ENCODE assay signal across 9 cellular contexts in the genomic region with DNA sequence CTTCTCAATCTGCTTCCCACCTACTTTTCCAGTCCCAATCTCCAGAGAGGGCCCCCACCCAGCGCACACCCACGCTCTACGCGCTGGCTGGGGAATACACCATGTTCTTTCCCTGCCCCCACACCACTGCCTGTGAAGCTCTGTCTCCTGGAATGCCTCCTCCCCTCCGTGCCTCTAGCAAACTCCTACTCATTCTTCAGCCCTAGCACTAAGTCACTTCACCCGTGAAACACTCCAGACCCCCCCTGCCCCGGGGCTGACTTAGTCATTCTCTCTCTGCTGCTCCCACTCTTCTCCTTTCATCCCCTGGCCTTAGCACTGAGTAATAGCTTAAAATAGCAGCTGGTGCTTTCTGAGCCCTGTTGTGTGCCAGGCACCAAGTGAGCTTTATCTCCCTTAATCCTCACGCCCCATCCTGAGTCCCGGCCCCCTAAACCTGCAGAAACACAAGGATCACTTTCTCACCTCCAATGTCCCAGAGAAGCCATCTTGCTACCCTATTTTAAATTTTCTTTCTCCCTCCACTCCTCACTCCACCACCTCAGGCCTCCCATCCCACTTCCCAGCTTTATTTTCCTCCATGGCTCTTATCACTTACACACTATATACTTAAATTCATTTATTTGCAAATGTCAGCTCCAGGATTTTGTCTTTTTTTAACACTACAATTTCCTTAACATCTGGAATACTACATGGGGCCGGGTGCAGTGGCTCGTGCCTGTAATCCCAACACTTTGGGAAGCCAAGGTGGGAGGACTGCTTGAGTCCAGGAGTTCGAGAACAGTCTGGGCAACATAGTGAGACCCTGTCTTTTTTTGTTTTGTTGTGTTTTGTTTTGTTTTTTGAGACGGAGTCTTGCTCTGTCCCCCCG. TPM values are rescaled to one million over a fixed set of nuclear protein-coding genes. Genes with fewer than 3 reads are reported as not detected.
DNase-seq lines count a peak whose midpoint lies in the region; ATAC-seq, FAIRE-seq and TF ChIP-seq lines count a peak whose summit lies in the region.
"Had no signal": no experiment of that assay in that cellular context is flagged by ENCODE, and none has a peak within 500 bp of the region (broad histone marks: within the 10 kb centered on the region; RNA-seq: fewer than 3 reads in every experiment).

No MANE protein-coding gene starts in this region.

- no peaks in the 10 kb centered on the region for H4K20me1 ChIP-seq in GM12878 (ENCODE audit: control insufficient read depth, insufficient read depth)

- H3K9me3 ChIP-seq in CD8-positive, alpha-beta memory T cell (ENCODE audit: low read length): no peaks in the 10 kb centered on the region
- no peaks in the 10 kb centered on the region for H3K9me3 ChIP-seq in GM12878 (replicated peaks; ENCODE audit: control insufficient read depth, insufficient read depth, low read length)

- H3K36me3 ChIP-seq in CD8-positive, alpha-beta memory T cell (ENCODE audit: insufficient read depth, low read length): no peaks in the 10 kb centered on the region
- no peaks in the 10 kb centered on the region for H3K36me3 ChIP-seq in GM12878 (ENCODE audit: control insufficient read depth in 2 of 2, insufficient read depth in 2 of 2, low read length in 1 of 2)

- no peak overlapping the region for H3K4me3 ChIP-seq in CD8-positive, alpha-beta memory T cell (ENCODE audit: low read length)
- no peak overlapping the region for H3K4me3 ChIP-seq in GM12878
- no peak overlapping the region for H3K4me3 ChIP-seq in lower leg skin (ENCODE audit: low read depth, poor library complexity, severe bottlenecking)

- H3K36me3 Mint-ChIP-seq in CD8-positive, alpha-beta memory T cell: peaks cover 0 to 3% (median 0%) of the 10 kb centered on the region in 3 donors

- SMC1A ChIA-PET in GM12878 (lab: Charles Lee; ENCODE audit: uncharacterized antibody, unreplicated experiment): interaction anchor here (0.6 kb wide), 1 partner anchor 871 kb away, joined by 3 read pairs; no protein-coding TSS in a partner anchor

- H3K27ac Mint-ChIP-seq in CD8-positive, alpha-beta memory T cell: no peak overlapping the region

- TF ChIP-seq EP300 in GM12878 (IDR thresholded peaks at IDR 0.05; ENCODE audit: borderline replicate concordance in 1 of 2, control insufficient read depth in 1 of 2, low read depth in 2 of 2, low read length in 2 of 2): no peak

- no TSS peak for BruUV-seq in GM12878 (replicated peaks; lab: Mats Ljungman, UMichigan)

- intact Hi-C loops in GM12878 (cut with micrococcal nuclease; ENCODE audit: unreplicated experiment) (no loop called here), lower leg skin (cut with DNase I; ENCODE audit: low total_unique reads) (no loop called here)

- H3K4me3 Mint-ChIP-seq in CD8-positive, alpha-beta memory T cell: no peak overlapping the region

- no peaks in the 10 kb centered on the region for H3K9me3 Mint-ChIP-seq in CD8-positive, alpha-beta memory T cell

- TF ChIP-seq POLR2A in GM12878 (IDR thresholded peaks at IDR 0.05; ENCODE audit: low read depth, low read length) (no peak), lower leg skin (IDR thresholded peaks at IDR 0.05) (no peak), GM18505 (IDR thresholded peaks at IDR 0.05; ENCODE audit: borderline replicate concordance, extremely low read depth, insufficient read depth, insufficient read length) (no peak)

- H3K4me1 ChIP-seq in CD8-positive, alpha-beta memory T cell (ENCODE audit: insufficient read depth, low read length): no peaks in the 10 kb centered on the region
- peaks cover 7% of the 10 kb centered on the region for H3K4me1 ChIP-seq in GM12878 (ENCODE audit: control insufficient read depth, insufficient read depth, low read length)

- ATAC-seq in GM12878 (peak; percentile 54), GM18505 (IDR thresholded peaks at IDR 0.05; ENCODE audit: unreplicated experiment) (no peak), HG02970 (IDR thresholded peaks at IDR 0.05; ENCODE audit: low FRiP score, unreplicated experiment) (no peak), GM18907 (IDR thresholded peaks at IDR 0.05; ENCODE audit: unreplicated experiment) (no peak)

- TF ChIP-seq RAD21 in GM12878 (IDR thresholded peaks at IDR 0.05; ENCODE audit: insufficient read depth, low read depth, low read length): no peak

- CTCF ChIA-PET in CD8-positive, alpha-beta memory T cell (lab: Charles Lee): interaction anchor here (1.4 kb wide), 1 partner anchor 24 kb away, joined by 4 read pairs; no protein-coding TSS in a partner anchor
- CTCF ChIA-PET in GM12878 (lab: Yijun Ruan, JAX): interaction anchor here (1.7 kb wide), 1 partner anchor 25 kb away, joined by 6 read pairs; no protein-coding TSS in a partner anchor

- WGBS in GM12878 (ENCODE audit: insufficient coverage, insufficient replicate concordance, low lambda C conversion rate, missing lambda C conversion rate): 23% methylated on average over 14 of the region's 14 CpGs
- WGBS in lower leg skin, 2 donors: 38 to 40% methylated on average over 14 of the region's 14 CpGs

- no peak for TF ChIP-seq CTCF in GM12878 (IDR thresholded peaks at IDR 0.05 in 2 of 3, conservative IDR thresholded peaks at IDR 0.05 in 1 of 3; ENCODE audit: control insufficient read depth in 2 of 3, extremely low read depth in 1 of 3, insufficient read depth in 1 of 3, low read depth in 3 of 3, low read length in 3 of 3)
- TF ChIP-seq CTCF in lower leg skin (IDR thresholded peaks at IDR 0.05): no peak

- POLR2A ChIA-PET in CD8-positive, alpha-beta memory T cell (lab: Charles Lee): no interaction called here
- POLR2A ChIA-PET in GM12878 (lab: Charles Lee): no interaction called here

- RAD21 ChIA-PET in GM12878 (lab: Charles Lee; ENCODE audit: unreplicated experiment): interaction anchor here (0.6 to 1.1 kb wide), 2 partner anchors 24 to 100 kb away, joined by 4 to 7 read pairs; no protein-coding TSS in a partner anchor

- peaks cover 4 to 8% of the 10 kb centered on the region in 2 donors for H3K27me3 Mint-ChIP-seq in CD8-positive, alpha-beta memory T cell

- FAIRE-seq in GM12878 (lab: Jason Lieb, UNC): no peak
- FAIRE-seq: frontal cortex had no signal

- in situ Hi-C loops in GM12878 (cut with MboI): no loop called here

- no peak overlapping the region for H3K4me2 ChIP-seq in GM12878 (ENCODE audit: control insufficient read depth, insufficient read depth)

- DNase-seq in CD8-positive, alpha-beta memory T cell: no peak
- DNase-seq in NCI-H524 (lab: John Stamatoyannopoulos, UW) (peak; percentile 86 to 92), GM12878 (ENCODE audit: low read depth, low spot score) (no peak), lower leg skin (ENCODE audit: low spot score in 2 of 2) (peak; percentile 68 to 84)
- DNase-seq in stimulated activated CD8-positive, alpha-beta memory T cell treated with anti-CD3 and anti-CD28 coated beads, Interleukin-15, amount 100 ng/mL, for 4 hours (ENCODE audit: low read depth in 2 of 2): peak; percentile 17 to 50

- H3K79me2 ChIP-seq in GM12878 (ENCODE audit: control insufficient read depth, insufficient read depth, low read length): no peaks in the 10 kb centered on the region

- H3K27me3 ChIP-seq in CD8-positive, alpha-beta memory T cell (ENCODE audit: insufficient read depth, low read length, poor library complexity, severe bottlenecking): no peaks in the 10 kb centered on the region
- H3K27me3 ChIP-seq in GM12878 (replicated peaks in 1 of 2; ENCODE audit: control insufficient read depth in 2 of 2, insufficient read depth in 2 of 2, low read length in 1 of 2): no peaks in the 10 kb centered on the region

- H3K27ac ChIP-seq in CD8-positive, alpha-beta memory T cell (ENCODE audit: low read depth, low read length): peak overlapping the region; percentile 21
- no peak overlapping the region for H3K27ac ChIP-seq in GM12878 (ENCODE audit: control insufficient read depth, insufficient read depth)

- H3K4me1 Mint-ChIP-seq in CD8-positive, alpha-beta memory T cell: no peaks in the 10 kb centered on the region

- H3K9ac ChIP-seq in GM12878 (ENCODE audit: control insufficient read depth, insufficient read depth, low read length): no peak overlapping the region

- no peak overlapping the region for H2AFZ ChIP-seq in GM12878 (ENCODE audit: control insufficient read depth, low read depth, low read length)

RNA-seq across cellular contexts. Expression of a gene that starts 6.3 kb away (rescaled TPM):
- total RNA-seq in CD8-positive, alpha-beta memory T cell: 1 to 10 TPM; 5.5 to 5.6 TPM
- 0.72 TPM for polyA plus RNA-seq in CD8-positive, alpha-beta memory T cell
- total RNA-seq in GM12878 (2013; cell fraction: nucleolus; rRNA removed): 5.4 and 5.5 TPM in 2 replicates
- total RNA-seq in GM12878 (2014; rRNA removed) (2.1 and 2.6 TPM in 2 replicates), GM12878 (2014; rRNA removed; fragmentation: Illumina TruSeq; extraction: Trizol) (3.0 and 3.1 TPM in 2 replicates), GM12878 (2021) (4.3 and 4.7 TPM in 2 replicates), lower leg skin (10 to 100 TPM; 10.5 to 11.8 (median 10.9) TPM)
- 0.54 TPM for polyA plus RNA-seq in GM12878 (2011; ENCODE audit: low read depth)
- polyA plus RNA-seq in GM12878 (2011; rRNA removed) (1.3 and 2.6 TPM in 2 replicates), GM12878 (2014; fragmentation: Illumina TruSeq; extraction: Trizol) (0.65 and 1.1 TPM in 2 replicates), GM12878 (2014; fragmentation: Nextera tagmentation; extraction: Ambion mirVana) (1 to 10 TPM in 1 of 2 experiments, under 1 TPM in 1; 0.57 to 1.9 TPM), GM12878 (2014; rRNA removed) (0.85 and 0.86 TPM in 2 replicates), GM12878 (2016; fragmentation: Nextera tagmentation; extraction: Ambion mirVana) (1 to 10 TPM; 2.5 to 3.0 TPM)
- polyA plus RNA-seq in GM12878 (2011; cell fraction: cytosol; rRNA removed): 0.57 and 0.67 TPM in 2 replicates
- polyA plus RNA-seq in GM12878 (2011; cell fraction: nucleus; rRNA removed): 0.55 and 0.63 TPM in 2 replicates
- 0.60 and 0.88 TPM in 2 replicates for polyA plus RNA-seq in GM12878 (2012)
- polyA minus RNA-seq in GM12878 (2011; rRNA and poly(A)+ RNA removed): 1.2 and 1.8 TPM in 2 replicates
- polyA minus RNA-seq in GM12878 (2011; cell fraction: cytosol; rRNA and poly(A)+ RNA removed): 1.2 and 1.6 TPM in 2 replicates
- 0.73 and 1.1 TPM in 2 replicates for polyA minus RNA-seq in GM12878 (2011; cell fraction: nucleus; rRNA and poly(A)+ RNA removed)

RNA-seq across cellular contexts. Expression of a gene that starts 33.7 kb away (rescaled TPM):
- total RNA-seq in CD8-positive, alpha-beta memory T cell: not detected
- polyA plus RNA-seq in CD8-positive, alpha-beta memory T cell: 1.8 TPM
- total RNA-seq in GM12878 (2013; cell fraction: nucleolus; rRNA removed): not detected in 2 replicates
- total RNA-seq in GM12878 (2014; rRNA removed) (not detected in 2 replicates), GM12878 (2014; rRNA removed; fragmentation: Illumina TruSeq; extraction: Trizol) (not detected in 2 replicates), GM12878 (2021) (0.05 TPM in 1 of 2 replicates, not detected in the other), lower leg skin (10 to 100 TPM in 1 of 4 donors, 1 to 10 TPM in 3; 1.8 to 12.7 (median 4.9) TPM)
- 0.10 TPM for polyA plus RNA-seq in GM12878 (2011; ENCODE audit: low read depth)
- polyA plus RNA-seq in GM12878 (2011; rRNA removed) (not detected in 2 replicates), GM12878 (2014; fragmentation: Illumina TruSeq; extraction: Trizol) (0.07 TPM in 1 of 2 replicates, not detected in the other), GM12878 (2014; fragmentation: Nextera tagmentation; extraction: Ambion mirVana) (not detected), GM12878 (2014; rRNA removed) (0.04 TPM in 1 of 2 replicates, not detected in the other), GM12878 (2016; fragmentation: Nextera tagmentation; extraction: Ambion mirVana) (under 1 TPM; 0.17 to 0.55 TPM)
- not detected in 2 replicates for polyA plus RNA-seq in GM12878 (2011; cell fraction: cytosol; rRNA removed)
- polyA plus RNA-seq in GM12878 (2011; cell fraction: nucleus; rRNA removed): 0.07 TPM in 1 of 2 replicates, not detected in the other
- 0.32 and 0.50 TPM in 2 replicates for polyA plus RNA-seq in GM12878 (2012)
- not detected in 2 replicates for polyA minus RNA-seq in GM12878 (2011; rRNA and poly(A)+ RNA removed)
- not detected in 2 replicates for polyA minus RNA-seq in GM12878 (2011; cell fraction: cytosol; rRNA and poly(A)+ RNA removed)
- not detected in 2 replicates for polyA minus RNA-seq in GM12878 (2011; cell fraction: nucleus; rRNA and poly(A)+ RNA removed)

Comparison
In these comparisons a context has a peak if more than half of its experiments do, and no peak if none do; other contexts are left out.
1. DNase-seq: peak in NCI-H524 (2 of 2), lower leg skin (2 of 2) and stimulated activated CD8-positive, alpha-beta memory T cell treated with anti-CD3 and anti-CD28 coated beads, Interleukin-15, amount 100 ng/mL, for 4 hours (2 of 2); none in CD8-positive, alpha-beta memory T cell (0 of 5) and GM12878 (single experiment).